Comparison of ENCODE assay signal across 8 cellular contexts in the genomic region with DNA sequence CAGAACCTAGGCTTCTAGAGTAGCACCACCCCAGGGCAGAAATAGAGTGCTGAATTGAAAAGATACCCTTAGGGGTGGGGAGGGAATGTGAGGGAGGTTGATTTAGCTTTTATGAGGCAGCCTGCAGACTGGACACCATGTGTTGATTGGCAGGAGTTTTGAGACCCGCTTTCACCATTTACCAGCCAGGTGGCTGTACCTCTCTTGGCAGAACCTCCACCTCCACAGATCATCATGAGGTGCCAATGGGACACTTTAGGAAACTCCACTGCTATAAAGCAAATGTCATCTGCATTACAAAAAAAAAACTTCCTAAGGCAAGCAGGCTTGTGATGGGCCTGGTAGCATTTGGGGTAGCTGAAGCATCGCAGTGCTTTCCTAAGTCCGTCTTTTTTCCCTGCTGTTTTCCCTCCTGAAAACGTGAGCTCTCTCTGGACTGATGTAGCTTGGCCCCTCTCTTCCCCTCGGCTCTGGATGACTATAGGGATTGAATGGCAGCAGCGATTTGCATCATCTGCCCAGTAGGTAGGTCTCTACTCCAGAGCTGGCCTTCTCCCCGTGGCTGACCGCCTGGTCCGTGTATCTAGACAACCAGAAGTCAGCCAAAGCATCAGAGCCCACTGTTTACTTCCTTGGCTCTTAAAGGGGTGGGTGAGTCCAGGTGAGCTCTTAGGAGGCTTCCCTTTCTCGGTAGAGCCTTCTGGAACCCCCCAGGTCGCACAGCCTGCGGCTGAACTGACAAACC. TPM values are rescaled to one million over a fixed set of nuclear protein-coding genes. Genes with fewer than 3 reads are reported as not detected.
DNase-seq lines count a peak whose midpoint lies in the region; ATAC-seq and TF ChIP-seq lines count a peak whose summit lies in the region.

No MANE protein-coding gene starts in this region.

- H3K4me2 ChIP-seq in mammary epithelial cell (ENCODE audit: insufficient read depth, low read depth, low read length) (peak overlapping the region; percentile 97), mesenchymal stem cell (ENCODE audit: low read length, poor library complexity, severe bottlenecking) (peak overlapping the region; percentile 98)

- H2AFZ ChIP-seq in mammary epithelial cell (ENCODE audit: low read depth, low read length), result no peak overlapping the region
- peak overlapping the region; percentile 30 for H2AFZ ChIP-seq in mesenchymal stem cell (ENCODE audit: low read depth, low read length)

- H3K4me1 ChIP-seq in heart right ventricle, result peaks cover 4 to 51% (median 23%) of the 10 kb centered on the region in 9 donors
- peaks cover 7% of the 10 kb centered on the region for H3K4me1 ChIP-seq in mammary epithelial cell (ENCODE audit: insufficient read depth, low read length)
- H3K4me1 ChIP-seq in mesenchymal stem cell (ENCODE audit: control insufficient read depth, insufficient read depth, low read depth, low read length), result peaks cover 15% of the 10 kb centered on the region
- H3K4me1 ChIP-seq in urinary bladder (ENCODE audit: insufficient read depth), result no peaks in the 10 kb centered on the region

- H3K9me3 ChIP-seq in heart right ventricle (no peaks in the 10 kb centered on the region), mammary epithelial cell (replicated peaks; ENCODE audit: insufficient read depth, low read length) (no peaks in the 10 kb centered on the region), mesenchymal stem cell (ENCODE audit: control insufficient read depth, low read length) (no peaks in the 10 kb centered on the region)

- H2BK15ac ChIP-seq in mesenchymal stem cell (ENCODE audit: low read depth, poor library complexity, severe bottlenecking), result no peak overlapping the region

- ATAC-seq in heart right ventricle (peak in 1 of 8 donors; percentile 20), GM21423 (IDR thresholded peaks at IDR 0.05; ENCODE audit: unreplicated experiment) (no peak)

- intact Hi-C loops in heart right ventricle (cut with DNase I), result loop anchor here in 2 of 10 donors (10.0 kb wide), 2 partner anchors 432 to 442 kb away; a partner anchor contains a TSS
- intact Hi-C loops in cardiac septum (cut with DNase I), result loop anchor here (5.0 to 10.0 kb wide), 2 partner anchors 212 to 425 kb away; a partner anchor contains a TSS
- intact Hi-C loops in mammary epithelial cell (cut with micrococcal nuclease), result no loop called here

- H3K79me1 ChIP-seq in mesenchymal stem cell (replicated peaks; ENCODE audit: low read length, poor library complexity, severe bottlenecking), result peaks cover 17% of the 10 kb centered on the region

- H3K27ac ChIP-seq in heart right ventricle, result peak overlapping the region in 9 of 10 donors; percentile 86 to 97 (median 93)
- no peak overlapping the region for H3K27ac ChIP-seq in mammary epithelial cell (ENCODE audit: insufficient read depth, low read depth, low read length)
- no peak overlapping the region for H3K27ac ChIP-seq in mesenchymal stem cell (ENCODE audit: low read length, poor library complexity, severe bottlenecking)
- H3K27ac ChIP-seq in urinary bladder (ENCODE audit: low read depth), result peak overlapping the region; percentile 57

- in situ Hi-C loops in mammary epithelial cell (cut with MboI; ENCODE audit: low sequenced_read_pairs in 2 of 2), result loop anchor here in 1 of 2 donors (10.0 kb wide), 1 partner anchor 342 kb away; no protein-coding TSS in a partner anchor

- H2BK120ac ChIP-seq in mesenchymal stem cell (ENCODE audit: low read depth, low read length), result peak overlapping the region; percentile 57

- H3K4me3 ChIP-seq in heart right ventricle (peak overlapping the region in 9 of 10 donors; percentile 72 to 91 (median 84)), mammary epithelial cell (replicated peaks in 1 of 3; ENCODE audit: insufficient read depth in 1 of 3, low read depth in 2 of 3, low read length in 3 of 3) (no peak overlapping the region), mesenchymal stem cell (ENCODE audit: insufficient read depth in 1 of 2, low read depth in 1 of 2, low read length in 2 of 2) (peak overlapping the region; percentile 86 to 88), urinary bladder (ENCODE audit: low read depth, low read length) (peak overlapping the region; percentile 69)

- peak overlapping the region in 1 of 2 experiments; percentile 37 for H3K18ac ChIP-seq in mesenchymal stem cell (ENCODE audit: low read depth in 1 of 2, low read length in 2 of 2)

- no peak overlapping the region for H2BK12ac ChIP-seq in mesenchymal stem cell (ENCODE audit: low read length in 2 of 2)

- WGBS in heart right ventricle, 2 donors, result 69 to 78% methylated on average over 12 of the region's 12 CpGs
- WGBS in mammary epithelial cell (ENCODE audit: low coverage, missing lambda C conversion rate), result over 99% methylated on average over 12 of the region's 12 CpGs
- WGBS in mesenchymal stem cell, result 81% methylated on average over 12 of the region's 12 CpGs
- WGBS in urinary bladder, result 58% methylated on average over 12 of the region's 12 CpGs

- dilution Hi-C loops in mammary epithelial cell (cut with HindIII; ENCODE audit: low sequenced_read_pairs), result no loop called here

- BruUV-seq in mammary epithelial cell (replicated peaks; lab: Mats Ljungman, UMichigan), result no TSS peak

- CTCF ChIA-PET in mammary epithelial cell (lab: Charles Lee; ENCODE audit: low non-redundant PET), result no interaction called here

- peak overlapping the region; percentile 18 for H4K91ac ChIP-seq in mesenchymal stem cell (ENCODE audit: low read length)

- no peaks in the 10 kb centered on the region for H3K79me2 ChIP-seq in mammary epithelial cell (ENCODE audit: insufficient read depth, low read length)

- H3K9ac ChIP-seq in mammary epithelial cell (ENCODE audit: insufficient read depth, low read length) (no peak overlapping the region), mesenchymal stem cell (ENCODE audit: low read length) (peak overlapping the region; percentile 83)

- peak overlapping the region; percentile 55 for H4K8ac ChIP-seq in mesenchymal stem cell (ENCODE audit: low read length)

- no peak for DNase-seq in heart right ventricle
- no peak for DNase-seq in cardiac septum (ENCODE audit: low spot score)
- no peak for DNase-seq in mammary epithelial cell
- no peak for DNase-seq in mesenchymal stem cell
- no peak for DNase-seq in NCI-H510A (lab: John Stamatoyannopoulos, UW)
- DNase-seq in NCI-H2081 (lab: John Stamatoyannopoulos, UW), result no peak

- H3K27me3 ChIP-seq in heart right ventricle (no peaks in the 10 kb centered on the region), mammary epithelial cell (ENCODE audit: insufficient read depth, low read length) (no peaks in the 10 kb centered on the region), mesenchymal stem cell (ENCODE audit: control insufficient read depth in 1 of 2, insufficient read depth in 1 of 2, low read length in 2 of 2) (no peaks in the 10 kb centered on the region)

- no peak overlapping the region for H2AK5ac ChIP-seq in mesenchymal stem cell (ENCODE audit: low read length, severe bottlenecking)

- TF ChIP-seq CTCF in heart right ventricle (IDR thresholded peaks at IDR 0.05) (no peak), mammary epithelial cell (conservative IDR thresholded peaks at IDR 0.05 in 1 of 2, IDR thresholded peaks at IDR 0.05 in 1 of 2; ENCODE audit: extremely low read depth in 1 of 2, insufficient read depth in 1 of 2, low read depth in 1 of 2, low read length in 2 of 2) (no peak)

- peak overlapping the region in 1 of 2 experiments; percentile 53 for H3K4ac ChIP-seq in mesenchymal stem cell (ENCODE audit: low read depth in 1 of 2, low read length in 2 of 2)

- no peaks in the 10 kb centered on the region for H4K20me1 ChIP-seq in mammary epithelial cell (ENCODE audit: insufficient read depth, low read length)

- no peak overlapping the region for H2BK5ac ChIP-seq in mesenchymal stem cell (ENCODE audit: low read depth, low read length, poor library complexity, severe bottlenecking)

- H3K36me3 ChIP-seq in heart right ventricle (peaks cover 0 to 38% (median 11%) of the 10 kb centered on the region in 9 donors), mammary epithelial cell (ENCODE audit: insufficient read depth, low read length) (no peaks in the 10 kb centered on the region), mesenchymal stem cell (ENCODE audit: control insufficient read depth in 1 of 2, insufficient read depth in 2 of 2, low read depth in 1 of 2, low read length in 2 of 2) (peaks cover 15 to 33% of the 10 kb centered on the region in 2 experiments), urinary bladder (ENCODE audit: insufficient read depth) (no peaks in the 10 kb centered on the region)

- no peak overlapping the region for H3K23ac ChIP-seq in mesenchymal stem cell (ENCODE audit: low read length in 2 of 2)

- H3K14ac ChIP-seq in mesenchymal stem cell (ENCODE audit: low read length in 2 of 2), result no peak overlapping the region

RNA-seq across cellular contexts. Expression of a gene that starts 1.3 kb away (rescaled TPM):
- total RNA-seq in heart right ventricle (100 to 1,000 TPM; 122 to 179 (median 144) TPM), cardiac septum (121 TPM), mammary epithelial cell (10 to 100 TPM; 16.5 to 34.4 TPM), urinary bladder (25.6 TPM)
- polyA plus RNA-seq in heart right ventricle (100 to 1,000 TPM; 116 to 118 TPM), mammary epithelial cell (35.9 TPM), urinary bladder (95.0 TPM)
- 17.8 TPM for polyA minus RNA-seq in mammary epithelial cell
- 86.1 TPM for polyA plus RNA-seq in mesenchymal stem cell (2013, experiment 1 of 2)
- 80.5 TPM for polyA plus RNA-seq in mesenchymal stem cell (2013, experiment 2 of 2)

Comparison
In these comparisons a context has a peak if more than half of its experiments do, and no peak if none do; other contexts are left out.
1. H3K27ac ChIP-seq: peak in heart right ventricle (9 of 10) and urinary bladder (single experiment); none in mammary epithelial cell (single experiment) and mesenchymal stem cell (single experiment).
2. H3K4me3 ChIP-seq: peak in heart right ventricle (9 of 10), mesenchymal stem cell (2 of 2) and urinary bladder (single experiment); none in mammary epithelial cell (0 of 3).